ENCODE assay signal across 34 cellular contexts in genomic region chr1:159951551-159951950, GRCh38. TPM values are rescaled to one million over a fixed set of nuclear protein-coding genes. Genes with fewer than 3 reads are reported as not detected.
"Had no signal": no experiment of that assay in that cellular context is flagged by ENCODE, and none has a peak within 500 bp of the region (broad histone marks: within the 10 kb centered on the region; RNA-seq: fewer than 3 reads in every experiment).

No MANE protein-coding gene starts in this region.

- DNase-seq: activated CD4-positive, alpha-beta memory T cell treated with anti-CD3 and anti-CD28 coated beads for 36 hours; activated CD4-positive, alpha-beta T cell treated with anti-CD3 and anti-CD28 coated beads, Interleukin-2, amount 10 ng/mL, durations not matched to agents 7 days and 5 days; activated CD4-positive, CD25-positive, alpha-beta regulatory T cell; activated gamma-delta T cell treated with Interleukin-2 at 50 U/mL for 16 hours; activated naive CD4-positive, alpha-beta T cell treated with anti-CD3 and anti-CD28 coated beads, Interleukin-2, amount 10 ng/mL, durations not matched to agents 7 days and 5 days; activated T-cell treated with anti-CD3 and anti-CD28 coated beads, Interleukin-2, amount 50 U/mL, for 72 hours; amniotic stem cell; body of pancreas; NCI-H1092; NCI-H1417; NCI-H1694; NCI-H2029; NCI-H2107; NCI-H2171 treated with DMSO at 0.1 percent for 48 hours; NCI-H345; NCI-H510A; NCI-H526 treated with DMSO at 0.1 percent for 48 hours; NK-92 treated with Interleukin-12 subunit alpha and Interleukin-12 subunit beta, amount 100 ng/mL, for 24 hours; OCI-M1; Right ventricle myocardium superior; RPMI8226; SJCRH30; SK-N-SH; T-helper 1 cell had no signal

- H3K4me2 ChIP-seq: KMS-11, SK-N-SH had no signal

- H3K9me3 Mint-ChIP-seq: activated CD4-positive, alpha-beta memory T cell treated with anti-CD3 and anti-CD28 coated beads for 36 hours; activated CD4-positive, alpha-beta T cell treated with anti-CD3 and anti-CD28 coated beads, Interleukin-2, amount 10 ng/mL, durations not matched to agents 7 days and 5 days; activated naive CD4-positive, alpha-beta T cell treated with anti-CD3 and anti-CD28 coated beads, Interleukin-2, amount 10 ng/mL, durations not matched to agents 7 days and 5 days; activated T-cell treated with anti-CD3 and anti-CD28 coated beads, Interleukin-2, amount 50 U/mL, for 72 hours; activated T-helper 2 cell treated with anti-CD3 and anti-CD28 coated beads, Interferon-gamma antibody, Interleukin-2, Interleukin-4, amounts not matched to agents 10 μg/mL and 5 μg/mL and 100 μg/mL, durations not matched to agents 14 hours and 24 hours and 36 hours; central memory CD8-positive, alpha-beta T cell had no signal

- FAIRE-seq: bronchial epithelial cell had no signal

- ATAC-seq: activated T-cell treated with anti-CD3 and anti-CD28 coated beads, Interleukin-2, amount 50 U/mL, for 72 hours; body of pancreas; Panc1 had no signal

- H3K36me3 Mint-ChIP-seq: activated CD4-positive, alpha-beta memory T cell treated with anti-CD3 and anti-CD28 coated beads for 36 hours; activated naive CD4-positive, alpha-beta T cell treated with anti-CD3 and anti-CD28 coated beads, Interleukin-2, amount 10 ng/mL, durations not matched to agents 7 days and 5 days had no signal

- H3K27ac ChIP-seq: ascending aorta, body of pancreas, KMS-11, SJCRH30, VCaP had no signal

- H3K4me3 Mint-ChIP-seq: activated CD4-positive, alpha-beta memory T cell treated with anti-CD3 and anti-CD28 coated beads for 36 hours; activated CD4-positive, alpha-beta T cell treated with anti-CD3 and anti-CD28 coated beads, Interleukin-2, amount 10 ng/mL, durations not matched to agents 7 days and 5 days; activated naive CD4-positive, alpha-beta T cell treated with anti-CD3 and anti-CD28 coated beads, Interleukin-2, amount 10 ng/mL, durations not matched to agents 7 days and 5 days; activated T-cell treated with anti-CD3 and anti-CD28 coated beads, Interleukin-2, amount 50 U/mL, for 72 hours; central memory CD8-positive, alpha-beta T cell had no signal

- H3K4me3 ChIP-seq: ascending aorta, body of pancreas, SJCRH30 had no signal

- H3K4me1 ChIP-seq: ascending aorta, SJCRH30 had no signal

- H3K36me3 ChIP-seq: ascending aorta, SJCRH30 had no signal

- H3K9ac ChIP-seq: KMS-11, SK-N-SH had no signal

- H3K27ac Mint-ChIP-seq: activated CD4-positive, alpha-beta memory T cell treated with anti-CD3 and anti-CD28 coated beads for 36 hours; activated CD4-positive, alpha-beta T cell treated with anti-CD3 and anti-CD28 coated beads, Interleukin-2, amount 10 ng/mL, durations not matched to agents 7 days and 5 days; activated naive CD4-positive, alpha-beta T cell treated with anti-CD3 and anti-CD28 coated beads, Interleukin-2, amount 10 ng/mL, durations not matched to agents 7 days and 5 days; activated T-cell treated with anti-CD3 and anti-CD28 coated beads, Interleukin-2, amount 50 U/mL, for 72 hours; activated T-helper 2 cell treated with anti-CD3 and anti-CD28 coated beads, Interferon-gamma antibody, Interleukin-2, Interleukin-4, amounts not matched to agents 10 μg/mL and 5 μg/mL and 100 μg/mL, durations not matched to agents 14 hours and 24 hours and 36 hours had no signal

- H3K27me3 ChIP-seq: ascending aorta, body of pancreas, SJCRH30 had no signal

- H3K9me3 ChIP-seq: ascending aorta, body of pancreas, SJCRH30, SK-N-SH had no signal

- H3K4me1 Mint-ChIP-seq: activated CD4-positive, alpha-beta T cell treated with anti-CD3 and anti-CD28 coated beads, Interleukin-2, amount 10 ng/mL, durations not matched to agents 7 days and 5 days; activated naive CD4-positive, alpha-beta T cell treated with anti-CD3 and anti-CD28 coated beads, Interleukin-2, amount 10 ng/mL, durations not matched to agents 7 days and 5 days; central memory CD8-positive, alpha-beta T cell had no signal

RNA-seq across cellular contexts. Expression of gene SLAMF9, which starts 2.5 kb away (rescaled TPM):
- total RNA-seq: activated CD4-positive, alpha-beta memory T cell treated with anti-CD3 and anti-CD28 coated beads for 36 hours; activated CD4-positive, alpha-beta T cell treated with anti-CD3 and anti-CD28 coated beads, Interleukin-2, amount 10 ng/mL, durations not matched to agents 7 days and 5 days; activated CD8-positive, alpha-beta memory T cell treated with anti-CD3 and anti-CD28 coated beads for 36 hours; activated T-cell treated with anti-CD3 and anti-CD28 coated beads, Interleukin-2, amount 50 U/mL, for 72 hours; activated T-helper 2 cell treated with anti-CD3 and anti-CD28 coated beads, Interferon-gamma antibody, Interleukin-2, Interleukin-4, amounts not matched to agents 10 μg/mL and 5 μg/mL and 100 μg/mL, durations not matched to agents 14 hours and 24 hours and 36 hours; ascending aorta; body of pancreas; MCF 10A; Right ventricle myocardium superior; SJCRH30; T-helper 2 cell treated with Interferon-gamma antibody and Interleukin-4, amounts not matched to agents 100 ng/mL and 5 ng/mL, for 36 hours had no signal

RNA-seq across cellular contexts. Expression of gene IGSF9, which starts 6.1 kb away (rescaled TPM):
- total RNA-seq: activated CD4-positive, alpha-beta T cell treated with anti-CD3 and anti-CD28 coated beads, Interleukin-2, amount 10 ng/mL, durations not matched to agents 7 days and 5 days; activated T-helper 2 cell treated with anti-CD3 and anti-CD28 coated beads, Interferon-gamma antibody, Interleukin-2, Interleukin-4, amounts not matched to agents 10 μg/mL and 5 μg/mL and 100 μg/mL, durations not matched to agents 14 hours and 24 hours and 36 hours had no signal

RNA-seq across cellular contexts. Expression of gene CFAP45, which starts 51.6 kb away (rescaled TPM):
- total RNA-seq: ascending aorta, body of pancreas had no signal
